ENCODE assay signal across 20 cellular contexts in genomic region chr1:56157477-56157876, GRCh38.
A peak's percentile ranks its signal among the peaks of the same experiment; 100 is the strongest.
DNase-seq lines count a peak whose midpoint lies in the region; ATAC-seq and TF ChIP-seq lines count a peak whose summit lies in the region.
"Had no signal": no experiment of that assay in that cellular context is flagged by ENCODE, and none has a peak within 500 bp of the region (broad histone marks: within the 10 kb centered on the region; RNA-seq: fewer than 3 reads in every experiment).

No MANE protein-coding gene starts in this region.

- ATAC-seq in GM21360 (IDR thresholded peaks at IDR 0.05; ENCODE audit: unreplicated experiment) (peak; percentile 62), HG02840 (IDR thresholded peaks at IDR 0.05; ENCODE audit: low FRiP score, unreplicated experiment) (no peak), GM18517 (IDR thresholded peaks at IDR 0.05; ENCODE audit: unreplicated experiment) (no peak)
- ATAC-seq: Panc1 had no signal

- H2AK5ac ChIP-seq in trophoblast cell (ENCODE audit: low read length) = no peak overlapping the region

- no peak overlapping the region for H3K23ac ChIP-seq in trophoblast cell (ENCODE audit: low read length)

- in situ Hi-C loops in astrocyte of the cerebellum (cut with HindIII; ENCODE audit: low sequenced_read_pairs) = no loop called here

- H2BK12ac ChIP-seq in trophoblast cell (ENCODE audit: low read length) = no peak overlapping the region

- H3K27me3 ChIP-seq in trophoblast cell (ENCODE audit: insufficient read depth, low read length) = no peaks in the 10 kb centered on the region
- H3K27me3 ChIP-seq: BLaER1 treated with 17β-estradiol and CSF1 and Interleukin-3, amounts not matched to agents 10 nM and 100 nM; SJCRH30 had no signal

- DNase-seq in NCI-H2196 (lab: John Stamatoyannopoulos, UW; ENCODE audit: unreplicated experiment) (peak; percentile 11), NCI-H2196 treated with DMSO at 0.1 percent for 48 hours (lab: John Stamatoyannopoulos, UW; ENCODE audit: unreplicated experiment) (no peak), astrocyte of the cerebellum (ENCODE audit: low read depth) (peak; percentile 18), trophoblast cell (no peak), cerebellum (ENCODE audit: low spot score) (no peak)
- DNase-seq: 8988T; CD4-positive, alpha-beta memory T cell; GM23248; HCEC 1CT; MV-4-11; NCI-H1105 treated with DMSO at 0.1 percent for 48 hours; NCI-H2171 treated with DMSO at 0.1 percent for 48 hours; NCI-H774; SJCRH30 had no signal

- H3K9me3 ChIP-seq in trophoblast cell (ENCODE audit: insufficient read depth, low read depth, low read length) = no peaks in the 10 kb centered on the region
- H3K9me3 ChIP-seq: BLaER1 treated with 17β-estradiol and CSF1 and Interleukin-3, amounts not matched to agents 10 nM and 100 nM; SJCRH30 had no signal

- no peaks in the 10 kb centered on the region for H3K36me3 ChIP-seq in trophoblast cell (ENCODE audit: control insufficient read depth in 1 of 2, insufficient read depth in 2 of 2, low read length in 2 of 2)
- H3K36me3 ChIP-seq: BLaER1 treated with 17β-estradiol and CSF1 and Interleukin-3, amounts not matched to agents 10 nM and 100 nM; SJCRH30 had no signal

- no peak overlapping the region for H2BK120ac ChIP-seq in trophoblast cell (ENCODE audit: insufficient read depth, low read length, poor library complexity)

- no peak overlapping the region for H3K4ac ChIP-seq in trophoblast cell (ENCODE audit: low read depth, low read length)

- no peak overlapping the region for H3K4me3 ChIP-seq in astrocyte of the cerebellum (ENCODE audit: low read depth, low read length)
- no peak overlapping the region for H3K4me3 ChIP-seq in trophoblast cell (ENCODE audit: low read depth, low read length)
- H3K4me3 ChIP-seq: BLaER1 treated with 17β-estradiol and CSF1 and Interleukin-3, amounts not matched to agents 10 nM and 100 nM; GM23248; SJCRH30 had no signal

- H2AFZ ChIP-seq in trophoblast cell (ENCODE audit: insufficient read depth, low read length, poor library complexity) = no peak overlapping the region
- H2AFZ ChIP-seq: GM23248 had no signal

- H3K4me1 ChIP-seq in trophoblast cell (ENCODE audit: control insufficient read depth in 1 of 2, insufficient read depth in 2 of 2, low read length in 2 of 2) = peaks cover 5 to 7% of the 10 kb centered on the region in 2 experiments
- H3K4me1 ChIP-seq: SJCRH30 had no signal

- no peaks in the 10 kb centered on the region for H3K79me2 ChIP-seq in trophoblast cell (ENCODE audit: control insufficient read depth, insufficient read depth, low read length, poor library complexity)

- H4K8ac ChIP-seq in trophoblast cell (ENCODE audit: low read depth, low read length) = no peak overlapping the region

- H3K14ac ChIP-seq in trophoblast cell (ENCODE audit: low read length) = no peak overlapping the region

- peak overlapping the region; percentile 67 for H4K91ac ChIP-seq in trophoblast cell (ENCODE audit: low read depth, low read length)

- no peak overlapping the region for H3K9ac ChIP-seq in trophoblast cell (ENCODE audit: low read length)
- H3K9ac ChIP-seq: BLaER1 treated with 17β-estradiol and CSF1 and Interleukin-3, amounts not matched to agents 10 nM and 100 nM; GM23248; KMS-11 had no signal

- TF ChIP-seq CTCF in astrocyte of the cerebellum (IDR thresholded peaks at IDR 0.05; ENCODE audit: low read depth, low read length, missing control alignments) = no peak

- H4K12ac ChIP-seq in trophoblast cell (ENCODE audit: low read depth, low read length) = no peak overlapping the region

- no peak overlapping the region for H3K4me2 ChIP-seq in trophoblast cell (ENCODE audit: low read length)
- H3K4me2 ChIP-seq: KMS-11 had no signal

- H3K27ac ChIP-seq in trophoblast cell (ENCODE audit: low read depth, low read length) = no peak overlapping the region
- H3K27ac ChIP-seq: BLaER1 treated with 17β-estradiol and CSF1 and Interleukin-3, amounts not matched to agents 10 nM and 100 nM; GM23248; KMS-11; SJCRH30 had no signal

- H2BK5ac ChIP-seq in trophoblast cell (ENCODE audit: low read depth, low read length, poor library complexity) = peak overlapping the region; percentile 68

- peaks cover 4% of the 10 kb centered on the region for H3K79me1 ChIP-seq in trophoblast cell (ENCODE audit: low read length)

- WGBS in trophoblast cell (ENCODE audit: extremely low coverage, insufficient coverage, insufficient read length) = no CpG with 5 or more reads among the region's 1 CpG

- H3K18ac ChIP-seq in trophoblast cell (ENCODE audit: low read length) = no peak overlapping the region

Comparison
In these comparisons a context has a peak if more than half of its experiments do, and no peak if none do; other contexts are left out.
1. DNase-seq: peak in NCI-H2196 (single experiment) and astrocyte of the cerebellum (single experiment); none in NCI-H2196 treated with DMSO at 0.1 percent for 48 hours (single experiment), trophoblast cell (0 of 2) and cerebellum (single experiment).